Comparison of ENCODE assay signal across 17 cellular contexts in genomic region chr6:15227827-15228318, GRCh38. TPM values are rescaled to one million over a fixed set of nuclear protein-coding genes. Genes with fewer than 3 reads are reported as not detected.
DNase-seq lines count a peak whose midpoint lies in the region; ATAC-seq, FAIRE-seq and TF ChIP-seq lines count a peak whose summit lies in the region.
"Had no signal": no experiment of that assay in that cellular context is flagged by ENCODE, and none has a peak within 500 bp of the region (broad histone marks: within the 10 kb centered on the region; RNA-seq: fewer than 3 reads in every experiment).

No MANE protein-coding gene starts in this region.

- no peak for TF ChIP-seq RAD21 in H1 (IDR thresholded peaks at IDR 0.05 in 1 of 2, conservative IDR thresholded peaks at IDR 0.05 in 1 of 2; ENCODE audit: low read depth in 2 of 2, low read length in 2 of 2)

- H3K27me3 ChIP-seq in HUES48 (ENCODE audit: control insufficient read depth, insufficient read depth, low read length): no peaks in the 10 kb centered on the region
- no peaks in the 10 kb centered on the region for H3K27me3 ChIP-seq in H1 (replicated peaks in 1 of 4; ENCODE audit: control insufficient read depth in 3 of 4, extremely low read depth in 1 of 4, insufficient read depth in 3 of 4, low read length in 3 of 4)
- H3K27me3 ChIP-seq in upper lobe of right lung: no peaks in the 10 kb centered on the region

- no peak for TF ChIP-seq POLR2A in H1 (IDR thresholded peaks at IDR 0.05; ENCODE audit: control extremely low read depth in 1 of 2, low read depth in 2 of 2, low read length in 2 of 2)

- no peak overlapping the region for H3K9ac ChIP-seq in HUES48 (ENCODE audit: low read depth, low read length)
- H3K9ac ChIP-seq in H1 (replicated peaks in 1 of 4; ENCODE audit: extremely low read depth in 1 of 4, low read depth in 3 of 4, low read length in 3 of 4): no peak overlapping the region

- peak overlapping the region; percentile 12; the same call in 1 of the 2 replicates for H2BK12ac ChIP-seq in H1 (ENCODE audit: low read depth, low read length)

- H3K27me3 Mint-ChIP-seq in nephron progenitor cell (ENCODE audit: low read depth, poor library complexity): no peaks in the 10 kb centered on the region
- H3K27me3 Mint-ChIP-seq: B cell; CD4-positive, alpha-beta T cell had no signal

- H3K23ac ChIP-seq in H1 (ENCODE audit: insufficient read length): no peak overlapping the region

- intact Hi-C loops in upper lobe of right lung (cut with DNase I): no loop called here

- no peak overlapping the region for H2AFZ ChIP-seq in H1 (ENCODE audit: low read length)

- peaks cover 11% of the 10 kb centered on the region for H3K4me1 Mint-ChIP-seq in nephron progenitor cell

- H3K36me3 ChIP-seq in HUES48 (ENCODE audit: control insufficient read depth, insufficient read depth, low read length) (no peaks in the 10 kb centered on the region), H1 (ENCODE audit: control insufficient read depth in 2 of 4, insufficient read depth in 4 of 4, low read length in 3 of 4) (no peaks in the 10 kb centered on the region), upper lobe of right lung (no peaks in the 10 kb centered on the region)

- POLR2A ChIA-PET in H1 (lab: Charles Lee; ENCODE audit: partially characterized antibody): no interaction called here

- H4K91ac ChIP-seq in H1 (replicated peaks; ENCODE audit: insufficient read length, low read length): peak overlapping the region; percentile 72

- H3K4ac ChIP-seq in H1 (replicated peaks; ENCODE audit: insufficient read length, low read depth, low read length): no peak overlapping the region

- no peak overlapping the region for H3K4me2 ChIP-seq in H1 (ENCODE audit: insufficient read depth in 1 of 2, low read depth in 2 of 2, low read length in 2 of 2)

- H3K9me3 Mint-ChIP-seq in nephron progenitor cell: no peaks in the 10 kb centered on the region
- H3K9me3 Mint-ChIP-seq: CD4-positive, alpha-beta T cell had no signal

- ATAC-seq in upper lobe of right lung (no peak), GM21390 (IDR thresholded peaks at IDR 0.05; ENCODE audit: unreplicated experiment) (no peak), GM19351 (IDR thresholded peaks at IDR 0.05; ENCODE audit: unreplicated experiment) (no peak)
- ATAC-seq: GM12878, HCT116 had no signal

- H3K9me3 ChIP-seq in HUES48 (ENCODE audit: control insufficient read depth, insufficient read depth, low read length) (no peaks in the 10 kb centered on the region), H1 (ENCODE audit: insufficient read depth in 2 of 2, low read depth in 1 of 2, low read length in 1 of 2) (no peaks in the 10 kb centered on the region), upper lobe of right lung (no peaks in the 10 kb centered on the region)

- no peak for TF ChIP-seq CTCF in H1 (IDR thresholded peaks at IDR 0.05; ENCODE audit: control extremely low read depth in 1 of 3, insufficient read depth in 1 of 3, low read depth in 1 of 3, low read length in 3 of 3)
- no peak for TF ChIP-seq CTCF in nephron progenitor cell (IDR thresholded peaks at IDR 0.05)
- no peak for TF ChIP-seq CTCF in upper lobe of right lung (IDR thresholded peaks at IDR 0.05)

- no peaks in the 10 kb centered on the region for H4K20me1 ChIP-seq in H1 (replicated peaks in 1 of 2; ENCODE audit: control insufficient read depth in 1 of 2, insufficient read depth in 2 of 2, low read length in 2 of 2)

- TF ChIP-seq EP300 in H1 (IDR thresholded peaks at IDR 0.05; ENCODE audit: borderline replicate concordance in 1 of 2, low read depth in 2 of 2, low read length in 2 of 2): no peak

- no peak overlapping the region for H2BK15ac ChIP-seq in H1 (ENCODE audit: low read length)

- DNase-seq in H1 (ENCODE audit: low read depth in 1 of 2, low spot score in 2 of 2) (no peak), nephron progenitor cell (no peak), upper lobe of right lung (peak; percentile 16)
- no peak for DNase-seq in activated CD4-positive, alpha-beta T cell treated with anti-CD3 and anti-CD28 coated beads for 48 hours
- DNase-seq: C1 segment of cervical spinal cord; Calu3; CD4-positive, alpha-beta T cell; DMS 273 treated with DMSO at 0.1 percent for 48 hours had no signal

- no peak overlapping the region for H4K5ac ChIP-seq in H1 (ENCODE audit: insufficient read length, low read depth, low read length)

- peak overlapping the region; percentile 65 for H2BK120ac ChIP-seq in H1 (replicated peaks; ENCODE audit: low read depth, low read length)

- H2BK20ac ChIP-seq in H1 (ENCODE audit: low read length): peak overlapping the region; percentile 10; the same call in 1 of the 2 replicates

- H3K14ac ChIP-seq in H1 (ENCODE audit: insufficient read length): no peak overlapping the region

- H3K23me2 ChIP-seq in H1 (ENCODE audit: low read depth, low read length): no peaks in the 10 kb centered on the region

- H3K27ac Mint-ChIP-seq in nephron progenitor cell: peak overlapping the region; percentile 77
- H3K27ac Mint-ChIP-seq: B cell; CD4-positive, alpha-beta T cell had no signal

- no peak overlapping the region for H2AK5ac ChIP-seq in H1 (ENCODE audit: low read depth, low read length)

- WGBS in H1 (ENCODE audit: extremely low coverage in 1 of 2, insufficient coverage in 1 of 2, insufficient read length in 1 of 2, insufficient replicate concordance in 2 of 2, low coverage in 1 of 2, low lambda C conversion rate in 2 of 2, missing lambda C conversion rate in 1 of 2), 2 experiments: 94% methylated on average over 7 of the region's 7 CpGs; no CpG with 5 or more reads in 1 of the 2 experiments

- peak overlapping the region; percentile 47 for H3K27ac ChIP-seq in HUES48 (ENCODE audit: low read depth, low read length)
- no peak overlapping the region for H3K27ac ChIP-seq in H1 (ENCODE audit: low read depth, low read length)
- H3K27ac ChIP-seq in upper lobe of right lung: no peak overlapping the region
- H3K27ac ChIP-seq: HL-60 had no signal

- H3K56ac ChIP-seq in H1 (replicated peaks; ENCODE audit: insufficient read length, low read depth, low read length): no peak overlapping the region

- H3K18ac ChIP-seq in H1 (ENCODE audit: extremely low read depth, low read length): peak overlapping the region; percentile 15; the same call in 1 of the 2 replicates

- H3K4me3 Mint-ChIP-seq in nephron progenitor cell: no peak overlapping the region
- H3K4me3 Mint-ChIP-seq: B cell; CD4-positive, alpha-beta T cell had no signal

- no peak overlapping the region for H4K8ac ChIP-seq in H1 (ENCODE audit: extremely low read depth, insufficient read depth, low read length)

- H3K79me1 ChIP-seq in H1 (ENCODE audit: low read depth, low read length): no peaks in the 10 kb centered on the region

- CTCF ChIA-PET in H1 (lab: Charles Lee; ENCODE audit: partially characterized antibody): no interaction called here

- no peak for FAIRE-seq in H1 (lab: Jason Lieb, UNC)
- FAIRE-seq: A204.1, GM12878, GM18507 had no signal

- H3K36me3 Mint-ChIP-seq in nephron progenitor cell (ENCODE audit: low read depth): no peaks in the 10 kb centered on the region

- H3K4me1 ChIP-seq in HUES48 (ENCODE audit: control insufficient read depth, insufficient read depth, low read length) (peaks cover 16% of the 10 kb centered on the region), H1 (replicated peaks in 1 of 4; ENCODE audit: control insufficient read depth in 3 of 4, insufficient read depth in 4 of 4, low read length in 3 of 4) (peaks cover 2 to 5% (median 4%) of the 10 kb centered on the region in 4 experiments; a peak in 4 of 7 replicates), upper lobe of right lung (no peaks in the 10 kb centered on the region)

- no peak overlapping the region for H3K4me3 ChIP-seq in HUES48 (ENCODE audit: low read depth, low read length)
- no peak overlapping the region for H3K4me3 ChIP-seq in H1 (ENCODE audit: extremely low read depth in 1 of 4, insufficient read depth in 2 of 4, low read depth in 3 of 4, low read length in 4 of 4)
- no peak overlapping the region for H3K4me3 ChIP-seq in upper lobe of right lung
- H3K4me3 ChIP-seq: GM12878 had no signal

- H3K79me2 ChIP-seq in H1 (ENCODE audit: control insufficient read depth in 1 of 2, insufficient read depth in 2 of 2, low read length in 2 of 2): no peaks in the 10 kb centered on the region

- peak overlapping the region; percentile 55; the same call in 1 of the 2 replicates for H2BK5ac ChIP-seq in H1 (ENCODE audit: low read depth, low read length)

TF ChIP-seq in H1, 55 proteins besides CTCF, POLR2A, EP300 and RAD21 (continues in another document):
- no peak for TF ChIP-seq E2F6 (IDR thresholded peaks at IDR 0.05)
- no peak for TF ChIP-seq ATF2 (IDR thresholded peaks at IDR 0.05; ENCODE audit: low read length)
- no peak for TF ChIP-seq CBX8 (IDR thresholded peaks at IDR 0.05; ENCODE audit: borderline replicate concordance, low read depth, low read length)
- no peak for TF ChIP-seq SIRT6 (IDR thresholded peaks at IDR 0.05; ENCODE audit: low read length)
- no peak for TF ChIP-seq MAX (IDR thresholded peaks at IDR 0.05)

RNA-seq across cellular contexts. Expression of gene JARID2, which starts 18.0 kb away (rescaled TPM):
- 237 and 239 TPM in 2 replicates for total RNA-seq in H1 (2021; fragmentation: NEBNext Ultra II Directional; extraction: Animal tissue kit (Norgen Biotek cat#: 25700))
- polyA plus RNA-seq in H1 (2011; rRNA removed): 60.1 and 75.5 TPM in 2 replicates
- 100 TPM for polyA plus RNA-seq in H1 (2011; cell fraction: cytosol; rRNA removed)
- 111 TPM for polyA plus RNA-seq in H1 (2011; cell fraction: nucleus; rRNA removed)
- 103 to 131 TPM (median 115 TPM) in 4 replicates for polyA plus RNA-seq in H1 (2012, experiment 1 of 2)
- polyA plus RNA-seq in H1 (2012, experiment 2 of 2): 14.2 TPM
- polyA plus RNA-seq in H1 (2013, experiment 1 of 2): 237 TPM
- polyA plus RNA-seq in H1 (2013, experiment 2 of 2): 255 TPM
- polyA minus RNA-seq in H1 (2011; rRNA and poly(A)+ RNA removed): 153 and 170 TPM in 2 replicates
- 113 TPM for polyA minus RNA-seq in H1 (2011; cell fraction: cytosol; rRNA and poly(A)+ RNA removed)
- 104 TPM for polyA minus RNA-seq in H1 (2011; cell fraction: nucleus; rRNA and poly(A)+ RNA removed)
- 15.1 TPM for total RNA-seq in upper lobe of right lung

Comparison
In these comparisons a context has a peak if more than half of its experiments do, and no peak if none do; other contexts are left out.
1. RNA of gene JARID2, which starts 18.0 kb away (total RNA-seq): 237 to 239 TPM in H1; 15.1 TPM in upper lobe of right lung (single experiment); every median in the first group is over 10 times any median in the second.